Comparison of ENCODE assay signal across 11 cellular contexts in genomic region chr15:88477126-88477525, GRCh38. TPM values are rescaled to one million over a fixed set of nuclear protein-coding genes. Genes with fewer than 3 reads are reported as not detected.
A peak's percentile ranks its signal among the peaks of the same experiment; 100 is the strongest.
DNase-seq lines count a peak whose midpoint lies in the region; TF ChIP-seq lines count a peak whose summit lies in the region.
"Had no signal": no experiment of that assay in that cellular context is flagged by ENCODE, and none has a peak within 500 bp of the region (broad histone marks: within the 10 kb centered on the region; RNA-seq: fewer than 3 reads in every experiment).

No MANE protein-coding gene starts in this region.

- intact Hi-C loops in sigmoid colon (cut with DNase I) = loop anchor here (2.0 to 5.0 kb wide), 4 partner anchors 70 to 420 kb away; partner anchors contain the start of genes DET1 and HAPLN3

- H3K36me3 ChIP-seq in HUES6 (ENCODE audit: control insufficient read depth, insufficient read depth, low read length) (peaks cover 51% of the 10 kb centered on the region), endodermal cell (ENCODE audit: control insufficient read depth, insufficient read depth, low read length) (peaks cover 39% of the 10 kb centered on the region), sigmoid colon (peaks cover 0 to 56% (median 17%) of the 10 kb centered on the region in 4 donors)

- H3K4me3 ChIP-seq in HUES6 (ENCODE audit: low read depth, low read length) (no peak overlapping the region), endodermal cell (ENCODE audit: low read length) (no peak overlapping the region), sigmoid colon (no peak overlapping the region)
- H3K4me3 ChIP-seq: MG63 had no signal

- no peaks in the 10 kb centered on the region for H3K27me3 ChIP-seq in HUES6 (ENCODE audit: control insufficient read depth, insufficient read depth, low read length)
- H3K27me3 ChIP-seq in endodermal cell (ENCODE audit: control insufficient read depth, insufficient read depth, low read length, poor library complexity, severe bottlenecking) = no peaks in the 10 kb centered on the region
- H3K27me3 ChIP-seq in sigmoid colon = no peaks in the 10 kb centered on the region
- H3K27me3 ChIP-seq: MG63 had no signal

- no peaks in the 10 kb centered on the region for H3K9me3 Mint-ChIP-seq in endodermal cell
- H3K9me3 Mint-ChIP-seq: CD4-positive, CD25-positive, alpha-beta regulatory T cell; H9 had no signal

- TF ChIP-seq POLR2A in sigmoid colon (IDR thresholded peaks at IDR 0.05) = no peak

- H3K4me3 Mint-ChIP-seq in endodermal cell = no peak overlapping the region
- H3K4me3 Mint-ChIP-seq: CD4-positive, CD25-positive, alpha-beta regulatory T cell; H9 had no signal

- H3K9me3 ChIP-seq in HUES6 (ENCODE audit: control insufficient read depth, insufficient read depth, low read depth, low read length) = no peaks in the 10 kb centered on the region
- H3K9me3 ChIP-seq in endodermal cell (ENCODE audit: control insufficient read depth, low read length) = no peaks in the 10 kb centered on the region
- H3K9me3 ChIP-seq in sigmoid colon = no peaks in the 10 kb centered on the region
- H3K9me3 ChIP-seq: MG63 had no signal

- peaks cover 9% of the 10 kb centered on the region for H3K27me3 Mint-ChIP-seq in endodermal cell (ENCODE audit: insufficient read depth)
- H3K27me3 Mint-ChIP-seq: CD4-positive, CD25-positive, alpha-beta regulatory T cell had no signal

- peaks cover 5% of the 10 kb centered on the region; the same call in 1 of the 2 replicates for H3K4me1 ChIP-seq in HUES6 (ENCODE audit: control insufficient read depth, insufficient read depth, low read length)
- H3K4me1 ChIP-seq in endodermal cell (ENCODE audit: control insufficient read depth, insufficient read depth, low read length) = peaks cover 18% of the 10 kb centered on the region
- H3K4me1 ChIP-seq in sigmoid colon = peaks cover 0 to 9% (median 6%) of the 10 kb centered on the region in 4 donors

- H3K36me3 Mint-ChIP-seq in endodermal cell (ENCODE audit: low read depth) = peaks cover 37% of the 10 kb centered on the region

- peak overlapping the region; percentile 17 for H3K9ac ChIP-seq in HUES6 (ENCODE audit: low read length)
- H3K9ac ChIP-seq in endodermal cell (ENCODE audit: extremely low read depth, low read length, poor library complexity, severe bottlenecking) = no peak overlapping the region

- peaks cover 29% of the 10 kb centered on the region for H3K4me1 Mint-ChIP-seq in endodermal cell
- H3K4me1 Mint-ChIP-seq: CD4-positive, CD25-positive, alpha-beta regulatory T cell had no signal

- DNase-seq in endodermal cell = no peak
- DNase-seq in sigmoid colon = no peak
- DNase-seq in iPS-NIHi11 (ENCODE audit: low spot score) = no peak
- DNase-seq in NCI-H1417 treated with DMSO at 0.1 percent for 48 hours (lab: John Stamatoyannopoulos, UW) = no peak
- DNase-seq in UCSD-AML1 (lab: John Stamatoyannopoulos, UW; ENCODE audit: unreplicated experiment) = no peak
- DNase-seq: SHP77 treated with DMSO at 0.1 percent for 48 hours had no signal

- WGBS in endodermal cell (ENCODE audit: insufficient coverage in 1 of 2, insufficient read length in 1 of 2), 2 experiments = 72 to 84% methylated on average over 7 of the region's 7 CpGs
- 91 to 93% methylated on average over 7 of the region's 7 CpGs for WGBS in sigmoid colon, 2 donors

- peak overlapping the region; percentile 75 for H3K27ac Mint-ChIP-seq in endodermal cell
- H3K27ac Mint-ChIP-seq: H9 had no signal

- TF ChIP-seq CTCF in VCaP (conservative IDR thresholded peaks at IDR 0.05) (no peak), endodermal cell (conservative IDR thresholded peaks at IDR 0.05) (no peak), sigmoid colon (IDR thresholded peaks at IDR 0.05) (no peak)

- H3K27ac ChIP-seq in HUES6 (ENCODE audit: low read depth, low read length) (no peak overlapping the region), VCaP (peak overlapping the region; percentile 27; the same call in 1 of the 2 replicates), endodermal cell (ENCODE audit: low read depth, low read length) (no peak overlapping the region), sigmoid colon (peak overlapping the region in 3 of 4 donors; percentile 5 to 67 (median 53))

- no peak for TF ChIP-seq EP300 in sigmoid colon (IDR thresholded peaks at IDR 0.05)

RNA-seq across cellular contexts. Expression of gene MRPS11, which starts 9.6 kb away (rescaled TPM):
- total RNA-seq in endodermal cell (10 to 100 TPM; 44.8 to 49.0 TPM), sigmoid colon (10 to 100 TPM; 18.8 to 46.0 (median 38.4) TPM)
- 46.4 TPM for polyA plus RNA-seq in endodermal cell (2013, experiment 1 of 2)
- polyA plus RNA-seq in endodermal cell (2013, experiment 2 of 2) = 45.7 TPM
- 10 to 100 TPM; 56.6 to 84.6 (median 81.7) TPM for polyA plus RNA-seq in sigmoid colon

RNA-seq across cellular contexts. Expression of gene MRPL46, which starts 9.9 kb away (rescaled TPM):
- total RNA-seq in endodermal cell (10 to 100 TPM; 24.5 TPM), sigmoid colon (10 to 100 TPM; 15.9 to 46.6 (median 33.3) TPM)
- 29.2 TPM for polyA plus RNA-seq in endodermal cell (2013, experiment 1 of 2)
- polyA plus RNA-seq in endodermal cell (2013, experiment 2 of 2) = 24.8 TPM
- 10 to 100 TPM; 36.0 to 53.6 (median 45.8) TPM for polyA plus RNA-seq in sigmoid colon

Comparison
In these comparisons a context has a peak if more than half of its experiments do, and no peak if none do; other contexts are left out.
1. H3K27ac ChIP-seq: peak in VCaP (single experiment) and sigmoid colon (3 of 4); none in HUES6 (single experiment) and endodermal cell (single experiment).